32 cellular contexts compared by ENCODE assay signal in the genomic region with DNA sequence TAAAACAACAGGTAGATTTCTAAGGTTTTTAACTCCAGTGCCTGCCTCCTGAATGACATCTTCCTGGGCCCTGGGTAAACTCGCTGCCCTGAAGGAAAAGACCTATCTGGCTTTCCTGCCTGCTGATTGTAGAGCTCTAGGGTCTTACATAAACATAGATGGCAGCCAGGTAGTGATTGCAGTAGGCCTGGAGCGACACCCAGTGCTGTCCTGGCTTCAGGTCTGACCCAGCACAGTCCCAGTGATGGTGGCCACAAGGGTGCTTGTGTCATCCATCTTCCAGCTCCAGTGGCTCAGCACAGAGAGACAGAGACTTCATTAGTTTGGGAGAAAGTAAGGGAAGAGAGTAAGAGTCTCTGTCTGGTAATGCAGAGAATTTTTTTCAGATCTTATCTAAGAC.
"Had no signal": no experiment of that assay in that cellular context is flagged by ENCODE, and none has a peak within 500 bp of the region (broad histone marks: within the 10 kb centered on the region; RNA-seq: fewer than 3 reads in every experiment).

No MANE protein-coding gene starts in this region.

- DNase-seq: activated CD4-positive, alpha-beta memory T cell treated with anti-CD3 and anti-CD28 coated beads for 36 hours; activated CD4-positive, alpha-beta T cell treated with anti-CD3 and anti-CD28 coated beads, Interleukin-2, amount 50 U/mL, for 1 hour; activated CD8-positive, alpha-beta memory T cell treated with anti-CD3 and anti-CD28 coated beads, Interleukin-2, amount 50 U/mL, for 4 hours; activated gamma-delta T cell treated with Interleukin-2 at 50 U/mL for 16 hours; activated naive CD4-positive, alpha-beta T cell treated with anti-CD3 and anti-CD28 coated beads for 36 hours; activated T-cell treated with anti-CD3 and anti-CD28 coated beads for 4 hours; activated T-cell treated with anti-CD3 and anti-CD28 coated beads, Interleukin-2, amount 50 U/mL, for 4 hours; adrenal gland; anterior cingulate cortex; caudate nucleus; cerebellar nuclear complex; cortex of kidney; MM.1S; MV-4-11; NCI-H1092; NCI-H1436 treated with DMSO at 0.1 percent for 48 hours; NCI-H187 treated with DMSO at 0.1 percent for 48 hours; NCI-H2081; NCI-H226; NCI-H446 treated with DMSO at 0.1 percent for 48 hours; NCI-H524; NCI-H69; NCI-H82; PC-3; Peyer's patch; RPMI8226; SHP77 treated with DMSO at 0.1 percent for 48 hours; T1000; WERI-Rb-1 had no signal

- H3K4me3 Mint-ChIP-seq: activated CD4-positive, alpha-beta memory T cell treated with anti-CD3 and anti-CD28 coated beads for 36 hours; activated naive CD4-positive, alpha-beta T cell treated with anti-CD3 and anti-CD28 coated beads for 36 hours; activated T-cell treated with anti-CD3 and anti-CD28 coated beads, Interleukin-2, amount 50 U/mL, for 4 hours; activated T-helper 1 cell treated with anti-CD3 and anti-CD28 coated beads, Interleukin-12 subunit alpha, Interleukin-12 subunit beta, Interleukin-2, Interleukin-4 antibody, amounts not matched to agents 30 ng/mL and 10 ng/mL and 1 ng/mL, durations not matched to agents 14 hours and 24 hours and 36 hours; brain had no signal

- H3K27me3 Mint-ChIP-seq: activated CD4-positive, alpha-beta memory T cell treated with anti-CD3 and anti-CD28 coated beads for 36 hours; brain had no signal

- H3K27ac Mint-ChIP-seq: activated CD4-positive, alpha-beta memory T cell treated with anti-CD3 and anti-CD28 coated beads for 36 hours; activated naive CD4-positive, alpha-beta T cell treated with anti-CD3 and anti-CD28 coated beads for 36 hours; activated naive CD4-positive, alpha-beta T cell treated with anti-CD3 and anti-CD28 coated beads, Interleukin-2, amount 50 U/mL, for 72 hours; activated T-helper 1 cell treated with anti-CD3 and anti-CD28 coated beads, Interleukin-12 subunit alpha, Interleukin-12 subunit beta, Interleukin-2, Interleukin-4 antibody, amounts not matched to agents 30 ng/mL and 10 ng/mL and 1 ng/mL, durations not matched to agents 14 hours and 24 hours and 36 hours; brain had no signal

- H3K9me3 Mint-ChIP-seq: activated T-helper 1 cell treated with anti-CD3 and anti-CD28 coated beads, Interleukin-12 subunit alpha, Interleukin-12 subunit beta, Interleukin-2, Interleukin-4 antibody, amounts not matched to agents 30 ng/mL and 10 ng/mL and 1 ng/mL, durations not matched to agents 14 hours and 24 hours and 36 hours; brain had no signal

- ATAC-seq: activated naive CD4-positive, alpha-beta T cell treated with anti-CD3 and anti-CD28 coated beads, Interleukin-2, amount 50 U/mL, for 72 hours; activated T-cell treated with anti-CD3 and anti-CD28 coated beads, Interleukin-2, amount 50 U/mL, for 4 hours; PC-3 had no signal

- H3K36me3 Mint-ChIP-seq: activated CD4-positive, alpha-beta memory T cell treated with anti-CD3 and anti-CD28 coated beads for 36 hours; activated naive CD4-positive, alpha-beta T cell treated with anti-CD3 and anti-CD28 coated beads, Interleukin-2, amount 50 U/mL, for 72 hours; brain had no signal
